Comparison of ENCODE assay signal across 8 cellular contexts in genomic region chr9:112331676-112331955, GRCh38. TPM values are rescaled to one million over a fixed set of nuclear protein-coding genes. Genes with fewer than 3 reads are reported as not detected.
DNase-seq lines count a peak whose midpoint lies in the region; ATAC-seq and TF ChIP-seq lines count a peak whose summit lies in the region.

No MANE protein-coding gene starts in this region.

- peak overlapping the region; percentile 96 for H3K4me3 Mint-ChIP-seq in activated naive CD8-positive, alpha-beta T cell treated with anti-CD3 and anti-CD28 coated beads for 36 hours

- H3K36me3 Mint-ChIP-seq in activated naive CD8-positive, alpha-beta T cell treated with anti-CD3 and anti-CD28 coated beads for 36 hours: peaks cover 11% of the 10 kb centered on the region

- no peak for TF ChIP-seq POLR2A in right lobe of liver (IDR thresholded peaks at IDR 0.05)

- H3K9me3 ChIP-seq in HAP-1: no peaks in the 10 kb centered on the region
- H3K9me3 ChIP-seq in right lobe of liver: no peaks in the 10 kb centered on the region

- POLR2A ChIA-PET in AG04449 (lab: Yijun Ruan, JAX): no interaction called here

- H3K9me3 Mint-ChIP-seq in activated naive CD8-positive, alpha-beta T cell treated with anti-CD3 and anti-CD28 coated beads for 36 hours: peaks cover 2% of the 10 kb centered on the region

- in situ Hi-C loops in HAP-1 (cut with MboI; ENCODE audit: low sequenced_read_pairs): no loop called here

- H3K27me3 ChIP-seq in HAP-1 (ENCODE audit: low read depth): no peaks in the 10 kb centered on the region
- H3K27me3 ChIP-seq in right lobe of liver: no peaks in the 10 kb centered on the region

- ATAC-seq in right lobe of liver (no peak), HG03108 (IDR thresholded peaks at IDR 0.05; ENCODE audit: unreplicated experiment) (no peak)

- H3K36me3 ChIP-seq in HAP-1 (replicated peaks) (peaks cover 4% of the 10 kb centered on the region; the same call in 1 of the 2 replicates), right lobe of liver (no peaks in the 10 kb centered on the region)

- H3K4me3 ChIP-seq in AG04449 (ENCODE audit: low read depth, low read length) (peak overlapping the region; percentile 91), HAP-1 (peak overlapping the region; percentile 86), right lobe of liver (peak overlapping the region in 2 of 3 donors; percentile 79 to 93)

- intact Hi-C loops in right lobe of liver (cut with DNase I): no loop called here

- DNase-seq in AG04449 (ENCODE audit: low read depth, low spot score) (no peak), HAP-1 (ENCODE audit: low spot score in 2 of 2) (peak in 1 of 2 experiments; percentile 30), right lobe of liver (no peak), caudate nucleus (lab: John Stamatoyannopoulos, UW) (no peak), COLO829 (ENCODE audit: low spot score) (no peak), mesenteric fat pad (ENCODE audit: low spot score) (no peak)
- DNase-seq in activated naive CD8-positive, alpha-beta T cell treated with anti-CD3 and anti-CD28 coated beads for 36 hours: no peak

- CTCF ChIA-PET in AG04449 (lab: Yijun Ruan, JAX): interaction anchor here (0.9 to 1.6 kb wide), 5 partner anchors 8 to 341 kb away, joined by 4 to 7 read pairs (median 5); no protein-coding TSS in a partner anchor

- peak overlapping the region; percentile 95 for H3K27ac Mint-ChIP-seq in activated naive CD8-positive, alpha-beta T cell treated with anti-CD3 and anti-CD28 coated beads for 36 hours

- peaks cover 25% of the 10 kb centered on the region for H3K4me1 ChIP-seq in HAP-1
- peaks cover 0 to 15% (median 0%) of the 10 kb centered on the region in 4 donors for H3K4me1 ChIP-seq in right lobe of liver

- no peak overlapping the region for H3K27ac ChIP-seq in right lobe of liver
- no peak overlapping the region for H3K27ac ChIP-seq in caudate nucleus (ENCODE audit: low read depth, low read length)

- 28% methylated on average over 3 of the region's 3 CpGs for WGBS in right lobe of liver (ENCODE audit: insufficient coverage, low coverage, low lambda C conversion rate, missing lambda C conversion rate)

- TF ChIP-seq CTCF in AG04449 (IDR thresholded peaks at IDR 0.05; ENCODE audit: insufficient read depth, low read length, missing control alignments): no peak
- TF ChIP-seq CTCF in right lobe of liver (IDR thresholded peaks at IDR 0.05): no peak

- no peaks in the 10 kb centered on the region for H3K27me3 Mint-ChIP-seq in activated naive CD8-positive, alpha-beta T cell treated with anti-CD3 and anti-CD28 coated beads for 36 hours

- H3K4me1 Mint-ChIP-seq in activated naive CD8-positive, alpha-beta T cell treated with anti-CD3 and anti-CD28 coated beads for 36 hours: peaks cover 36% of the 10 kb centered on the region

RNA-seq across cellular contexts. Expression of gene PTBP3, which starts 1.8 kb away (rescaled TPM):
- 100 to 1,000 TPM; 116 to 118 TPM for total RNA-seq in activated naive CD8-positive, alpha-beta T cell treated with anti-CD3 and anti-CD28 coated beads for 36 hours
- total RNA-seq in right lobe of liver (10 to 100 TPM; 16.3 to 29.9 (median 19.3) TPM), mesenteric fat pad (53.6 TPM)

RNA-seq across cellular contexts. Expression of gene HSDL2, which starts 48.3 kb away (rescaled TPM):
- 10 to 100 TPM; 21.4 to 22.3 TPM for total RNA-seq in activated naive CD8-positive, alpha-beta T cell treated with anti-CD3 and anti-CD28 coated beads for 36 hours
- total RNA-seq in right lobe of liver (10 to 100 TPM; 65.8 to 96.8 (median 79.8) TPM), mesenteric fat pad (90.0 TPM)
